ENCODE assay signal across 19 cellular contexts in genomic region chr1:225861834-225862580, GRCh38. TPM values are rescaled to one million over a fixed set of nuclear protein-coding genes. Genes with fewer than 3 reads are reported as not detected.
"Had no signal": no experiment of that assay in that cellular context is flagged by ENCODE, and none has a peak within 500 bp of the region (broad histone marks: within the 10 kb centered on the region; RNA-seq: fewer than 3 reads in every experiment).

No MANE protein-coding gene starts in this region.

- H3K27ac Mint-ChIP-seq: stimulated activated memory B cell treated with anti-CD40 and anti-IgM and Interleukin-4, amounts not matched to agents 10 μg/mL and 1 μg/mL and 100 μg/mL, for 72 hours; type B pancreatic cell had no signal

- ATAC-seq: activated CD4-positive, CD25-positive, alpha-beta regulatory T cell treated with anti-CD3 and anti-CD28 coated beads, Interleukin-2, amount 50 U/mL, for 24 hours; heart right ventricle; left colon; pancreas; stimulated activated memory B cell treated with anti-CD40 and anti-IgM and Interleukin-4, amounts not matched to agents 10 μg/mL and 1 μg/mL and 100 μg/mL, for 72 hours had no signal

- H3K9me3 ChIP-seq: breast epithelium, gastrocnemius medialis, heart right ventricle, pancreas had no signal

- H3K4me1 ChIP-seq: breast epithelium, gastrocnemius medialis had no signal

- H3K4me3 ChIP-seq: breast epithelium, gastrocnemius medialis, heart right ventricle, pancreas had no signal

- DNase-seq: activated CD4-positive, alpha-beta T cell treated with anti-CD3 and anti-CD28 coated beads, Interleukin-2, amount 50 U/mL, for 1 hour; activated effector memory CD4-positive, alpha-beta T cell treated with Interleukin-2 at 50 U/mL for 16 hours; aorta; dermis blood vessel endothelial cell; gastrocnemius medialis; heart right ventricle; left colon; midbrain; T-helper 9 cell had no signal

- H3K4me1 Mint-ChIP-seq: neural crest cell had no signal

- H3K27me3 ChIP-seq: breast epithelium, gastrocnemius medialis, heart right ventricle, pancreas had no signal

- H3K27ac ChIP-seq: breast epithelium, gastrocnemius medialis, heart right ventricle, pancreas had no signal

- H3K9me3 Mint-ChIP-seq: neural crest cell; stimulated activated memory B cell treated with anti-CD40 and anti-IgM and Interleukin-4, amounts not matched to agents 10 μg/mL and 1 μg/mL and 100 μg/mL, for 72 hours; type B pancreatic cell had no signal

- H3K36me3 Mint-ChIP-seq: type B pancreatic cell had no signal

- H3K4me3 Mint-ChIP-seq: neural crest cell; stimulated activated memory B cell treated with anti-CD40 and anti-IgM and Interleukin-4, amounts not matched to agents 10 μg/mL and 1 μg/mL and 100 μg/mL, for 72 hours; type B pancreatic cell had no signal

- H3K27me3 Mint-ChIP-seq: stimulated activated memory B cell treated with anti-CD40 and anti-IgM and Interleukin-4, amounts not matched to agents 10 μg/mL and 1 μg/mL and 100 μg/mL, for 72 hours; type B pancreatic cell had no signal

RNA-seq across cellular contexts. Expression of gene LEFTY1, which starts 26.9 kb away (rescaled TPM):
- total RNA-seq: cerebellum, dermis blood vessel endothelial cell, epithelial cell of proximal tubule, lung microvascular endothelial cell, SK-MEL-5 had no signal
